ENCODE assay signal across 23 cellular contexts in genomic region chr1:41712081-41712480, GRCh38.
DNase-seq lines count a peak whose midpoint lies in the region; ATAC-seq and TF ChIP-seq lines count a peak whose summit lies in the region.
"Had no signal": no experiment of that assay in that cellular context is flagged by ENCODE, and none has a peak within 500 bp of the region (broad histone marks: within the 10 kb centered on the region; RNA-seq: fewer than 3 reads in every experiment).

No MANE protein-coding gene starts in this region.

- H3K4me3 ChIP-seq in BLaER1 (no peak overlapping the region), DND-41 (ENCODE audit: low read depth in 1 of 2, low read length in 2 of 2) (no peak overlapping the region), tibial artery (no peak overlapping the region)
- H3K4me3 ChIP-seq: GM23338, HAP-1 had no signal

- peak overlapping the region; percentile 57 for H3K27ac Mint-ChIP-seq in neural crest cell (ENCODE audit: unreplicated experiment)
- H3K27ac Mint-ChIP-seq: CD4-positive, alpha-beta memory T cell; GM23338 had no signal

- H3K4me1 Mint-ChIP-seq in neural crest cell: peaks cover 8% of the 10 kb centered on the region

- H2AFZ ChIP-seq in DND-41 (ENCODE audit: low read depth, low read length): no peak overlapping the region
- H2AFZ ChIP-seq: GM23338 had no signal

- no peaks in the 10 kb centered on the region for H3K9me3 Mint-ChIP-seq in neural crest cell
- H3K9me3 Mint-ChIP-seq: CD4-positive, alpha-beta memory T cell; GM23338; IgD-negative memory B cell had no signal

- intact Hi-C loops in tibial artery (cut with DNase I; ENCODE audit: low total_unique reads): no loop called here

- H3K27me3 Mint-ChIP-seq in neural crest cell (ENCODE audit: low read depth): peaks cover 3% of the 10 kb centered on the region
- H3K27me3 Mint-ChIP-seq: CD4-positive, alpha-beta memory T cell had no signal

- H3K27me3 ChIP-seq in BLaER1 (peaks cover 12% of the 10 kb centered on the region), DND-41 (ENCODE audit: insufficient read depth, low read length, poor library complexity) (no peaks in the 10 kb centered on the region), tibial artery (no peaks in the 10 kb centered on the region)

- DNase-seq in DND-41 (no peak), cerebellar cortex (ENCODE audit: low spot score) (peak; percentile 58), neural crest cell (ENCODE audit: low read depth, low spot score) (no peak), NCI-H2029 (lab: John Stamatoyannopoulos, UW) (no peak), ureter (ENCODE audit: low spot score) (no peak), tibial artery (no peak)
- DNase-seq: Caco-2; CD4-positive, alpha-beta memory T cell; DMS 273 treated with DMSO at 0.1 percent for 48 hours; DMS79 treated with DMSO at 0.1 percent for 48 hours; MV-4-11; NCI-H1105 treated with DMSO at 0.1 percent for 48 hours; NCI-H187; NCI-H510A treated with DMSO at 0.1 percent for 48 hours; NCI-H82; OCI-M1; Right ventricle myocardium superior; SW 1271 had no signal

- H3K36me3 ChIP-seq in BLaER1 (no peaks in the 10 kb centered on the region), DND-41 (ENCODE audit: insufficient read depth, low read length) (no peaks in the 10 kb centered on the region; the same call in 1 of the 2 replicates), tibial artery (no peaks in the 10 kb centered on the region)
- H3K36me3 ChIP-seq: HAP-1 had no signal

- ATAC-seq in DND-41 (ENCODE audit: insufficient read depth, low read depth) (no peak), GM18520 (IDR thresholded peaks at IDR 0.05; ENCODE audit: unreplicated experiment) (no peak)
- ATAC-seq: GM23338 had no signal

- H4K20me1 ChIP-seq in BLaER1 (no peaks in the 10 kb centered on the region), DND-41 (ENCODE audit: insufficient read depth, low read length) (peaks cover 92% of the 10 kb centered on the region)

- peaks cover 99% of the 10 kb centered on the region for H3K4me1 ChIP-seq in BLaER1
- no peaks in the 10 kb centered on the region for H3K4me1 ChIP-seq in DND-41 (ENCODE audit: insufficient read depth, low read length)
- peaks cover 0 to 21% (median 4%) of the 10 kb centered on the region in 4 donors for H3K4me1 ChIP-seq in tibial artery
- H3K4me1 ChIP-seq: Caco-2, HAP-1 had no signal

- H3K27ac ChIP-seq in BLaER1 (0 out of 2 replicates have a peak overlapping the region, but pooled peaks have one; percentile 35), DND-41 (ENCODE audit: low read length) (peak overlapping the region; percentile 32; the same call in 1 of the 2 replicates), tibial artery (no peak overlapping the region)

- TF ChIP-seq CTCF in DND-41 (IDR thresholded peaks at IDR 0.05; ENCODE audit: borderline replicate concordance, extremely low read depth, low read length, poor library complexity, severe bottlenecking) (no peak), neural crest cell (conservative IDR thresholded peaks at IDR 0.05) (no peak), tibial artery (IDR thresholded peaks at IDR 0.05) (no peak)

- H3K9me3 ChIP-seq in BLaER1: no peaks in the 10 kb centered on the region; the same call in 1 of the 2 replicates
- H3K9me3 ChIP-seq in DND-41 (ENCODE audit: insufficient read depth, low read length, severe bottlenecking): no peaks in the 10 kb centered on the region
- no peaks in the 10 kb centered on the region for H3K9me3 ChIP-seq in tibial artery
- H3K9me3 ChIP-seq: Caco-2, HAP-1 had no signal

- peaks cover 100% of the 10 kb centered on the region for H3K79me2 ChIP-seq in DND-41 (ENCODE audit: insufficient read depth, low read length)

- no peaks in the 10 kb centered on the region for H3K36me3 Mint-ChIP-seq in neural crest cell (ENCODE audit: low read depth)
- H3K36me3 Mint-ChIP-seq: IgD-negative memory B cell had no signal

- H3K4me2 ChIP-seq in BLaER1 (peak overlapping the region; percentile 62), DND-41 (ENCODE audit: insufficient read depth, low read length) (no peak overlapping the region)
- H3K4me2 ChIP-seq: GM23338 had no signal

- H3K9ac ChIP-seq in BLaER1: no peak overlapping the region
- H3K9ac ChIP-seq in DND-41 (ENCODE audit: low read depth, low read length): no peak overlapping the region

- H3K4me3 Mint-ChIP-seq in neural crest cell: no peak overlapping the region
- H3K4me3 Mint-ChIP-seq: GM23338 had no signal

Comparison
In these comparisons a context has a peak if more than half of its experiments do, and no peak if none do; other contexts are left out.
1. H3K27ac ChIP-seq: peak in BLaER1 (single experiment) and DND-41 (single experiment); none in tibial artery (0 of 2).